Comparison of ENCODE assay signal across 8 cellular contexts in genomic region chr19:3665681-3666544, GRCh38. TPM values are rescaled to one million over a fixed set of nuclear protein-coding genes. Genes with fewer than 3 reads are reported as not detected.
DNase-seq lines count a peak whose midpoint lies in the region; ATAC-seq and TF ChIP-seq lines count a peak whose summit lies in the region.

No MANE protein-coding gene starts in this region.

- H2AFZ ChIP-seq in GM23338, result no peak overlapping the region

- DNase-seq in AG10803 (ENCODE audit: low read depth) (peak; percentile 17), GM23338 (ENCODE audit: low spot score) (peak; percentile 61), T-helper 17 cell (peak; percentile 64 to 79 (median 67)), adrenal gland (peak; percentile 38 to 80 (median 68)), hypothalamus (lab: John Stamatoyannopoulos, UW) (peak in 46 of 51 donors; percentile 5 to 84 (median 40)), SHP77 (lab: John Stamatoyannopoulos, UW) (no peak), HCEC 1CT (no peak)
- DNase-seq in stimulated activated CD4-positive, alpha-beta T cell treated with anti-CD3 and anti-CD28 coated beads, Interleukin-15, amount 100 ng/mL, for 1 hour (ENCODE audit: low read depth in 1 of 2, low spot score in 1 of 2), result peak; percentile 65 to 74

- H3K4me3 ChIP-seq in AG10803 (ENCODE audit: low read length), result no peak overlapping the region
- no peak overlapping the region for H3K4me3 ChIP-seq in GM23338
- H3K4me3 ChIP-seq in adrenal gland, result no peak overlapping the region

- H3K4me1 ChIP-seq in GM23338 (ENCODE audit: insufficient read depth), result no peaks in the 10 kb centered on the region
- H3K4me1 ChIP-seq in adrenal gland (replicated peaks in 1 of 2), result peaks cover 4 to 24% of the 10 kb centered on the region in 2 donors

- H3K27ac Mint-ChIP-seq in GM23338 (no peak overlapping the region), T-helper 17 cell (no peak overlapping the region)

- no peaks in the 10 kb centered on the region for H3K9me3 Mint-ChIP-seq in GM23338

- H3K4me1 Mint-ChIP-seq in GM23338 (peaks cover 7% of the 10 kb centered on the region; the same call in 2 of the 3 replicates), T-helper 17 cell (peaks cover 11% of the 10 kb centered on the region)

- H3K36me3 Mint-ChIP-seq in GM23338 (ENCODE audit: low read depth), result peaks cover 19% of the 10 kb centered on the region
- H3K36me3 Mint-ChIP-seq in T-helper 17 cell (ENCODE audit: low read depth), result no peaks in the 10 kb centered on the region

- H4K20me1 ChIP-seq in GM23338 (replicated peaks; ENCODE audit: insufficient read depth), result no peaks in the 10 kb centered on the region; the same call in 1 of the 2 replicates

- H3K27ac ChIP-seq in GM23338 (ENCODE audit: low read depth) (no peak overlapping the region), adrenal gland (no peak overlapping the region)

- intact Hi-C loops in adrenal gland (cut with DNase I), result loop anchor here (5.0 kb wide), 2 partner anchors 36 to 156 kb away; partner anchors contain the start of gene PIP5K1C (in 2 of the 2)

- no peaks in the 10 kb centered on the region for H3K79me2 ChIP-seq in GM23338 (replicated peaks; ENCODE audit: insufficient read depth)

- no peaks in the 10 kb centered on the region for H3K9me2 ChIP-seq in GM23338 (ENCODE audit: insufficient read depth)

- H3K27me3 Mint-ChIP-seq in GM23338 (ENCODE audit: insufficient read depth, low read depth, poor library complexity), result peaks cover 12% of the 10 kb centered on the region
- H3K27me3 Mint-ChIP-seq in T-helper 17 cell, result no peaks in the 10 kb centered on the region

- TF ChIP-seq CTCF in AG10803 (conservative IDR thresholded peaks at IDR 0.05; ENCODE audit: low read length), result peak; percentile 71
- peak; percentile 78 to 95 for TF ChIP-seq CTCF in GM23338 (conservative IDR thresholded peaks at IDR 0.05; ENCODE audit: low read depth in 2 of 2)
- TF ChIP-seq CTCF in adrenal gland (IDR thresholded peaks at IDR 0.05), result peak; percentile 89 to 99 (median 94)

- no peaks in the 10 kb centered on the region for H3F3A ChIP-seq in GM23338 (replicated peaks; ENCODE audit: low read depth)

- H3K27me3 ChIP-seq in GM23338 (ENCODE audit: insufficient read depth), result no peaks in the 10 kb centered on the region
- no peaks in the 10 kb centered on the region for H3K27me3 ChIP-seq in adrenal gland

- no peak overlapping the region for H3K4me3 Mint-ChIP-seq in GM23338
- no peak overlapping the region for H3K4me3 Mint-ChIP-seq in T-helper 17 cell

- H3K36me3 ChIP-seq in GM23338 (ENCODE audit: insufficient read depth), result no peaks in the 10 kb centered on the region
- peaks cover 0 to 17% of the 10 kb centered on the region in 2 donors for H3K36me3 ChIP-seq in adrenal gland (replicated peaks in 1 of 2)

- ATAC-seq in GM23338 (peak; percentile 76), T-helper 17 cell (peak; percentile 94)

- WGBS in adrenal gland, 4 donors, result 29 to 52% (median 37%) methylated on average over 16 to 40 of the region's 40 CpGs

- H3K4me2 ChIP-seq in GM23338, result no peak overlapping the region

- TF ChIP-seq POLR2A in adrenal gland (IDR thresholded peaks at IDR 0.05), result no peak

- H3K9me3 ChIP-seq in T-helper 17 cell (ENCODE audit: control insufficient read depth, low read length, poor library complexity, severe bottlenecking) (no peaks in the 10 kb centered on the region), adrenal gland (replicated peaks in 1 of 3) (no peaks in the 10 kb centered on the region)

TF ChIP-seq in GM23338, 12 proteins besides CTCF, POLR2A, EP300 and RAD21:
- TF ChIP-seq NANOG (IDR thresholded peaks at IDR 0.05; ENCODE audit: borderline replicate concordance) (no peak), CREB1 (CRISPR knock-in tag; IDR thresholded peaks at IDR 0.05; ENCODE audit: low read depth) (no peak), JUNB (IDR thresholded peaks at IDR 0.05; ENCODE audit: unreplicated experiment) (no peak), STAT1 (IDR thresholded peaks at IDR 0.05; ENCODE audit: unreplicated experiment) (no peak)
- TF ChIP-seq, protein P1, sequence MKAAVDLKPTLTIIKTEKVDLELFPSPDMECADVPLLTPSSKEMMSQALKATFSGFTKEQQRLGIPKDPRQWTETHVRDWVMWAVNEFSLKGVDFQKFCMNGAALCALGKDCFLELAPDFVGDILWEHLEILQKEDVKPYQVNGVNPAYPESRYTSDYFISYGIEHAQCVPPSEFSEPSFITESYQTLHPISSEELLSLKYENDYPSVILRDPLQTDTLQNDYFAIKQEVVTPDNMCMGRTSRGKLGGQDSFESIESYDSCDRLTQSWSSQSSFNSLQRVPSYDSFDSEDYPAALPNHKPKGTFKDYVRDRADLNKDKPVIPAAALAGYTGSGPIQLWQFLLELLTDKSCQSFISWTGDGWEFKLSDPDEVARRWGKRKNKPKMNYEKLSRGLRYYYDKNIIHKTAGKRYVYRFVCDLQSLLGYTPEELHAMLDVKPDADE (IDR thresholded peaks at IDR 0.05), result no peak
TF ChIP-seq in GM23338: peak in this region for 0.

RNA-seq across cellular contexts. Expression of gene PIP5K1C, which starts 34.4 kb away (rescaled TPM):
- total RNA-seq in GM23338 (2014; rRNA removed; shearing (Covaris generic)), result 35.2 and 46.7 TPM in 2 replicates
- 11.8 and 13.5 TPM in 2 replicates for polyA plus RNA-seq in GM23338 (2016; fragmentation: Nextera tagmentation; extraction: Ambion mirVana)
- 10 to 100 TPM; 21.7 to 23.7 TPM for total RNA-seq in T-helper 17 cell
- 10 to 100 TPM; 29.6 to 44.7 (median 31.9) TPM for total RNA-seq in adrenal gland
- 10 to 100 TPM in 2 of 3 donors, 1 to 10 TPM in 1; 8.8 to 31.6 (median 18.6) TPM for polyA plus RNA-seq in adrenal gland

RNA-seq across cellular contexts. Expression of gene CACTIN, which starts 39.3 kb away (rescaled TPM):
- total RNA-seq in GM23338 (2014; rRNA removed; shearing (Covaris generic)), result 47.4 and 47.7 TPM in 2 replicates
- polyA plus RNA-seq in GM23338 (2016; fragmentation: Nextera tagmentation; extraction: Ambion mirVana), result 14.3 and 16.9 TPM in 2 replicates
- total RNA-seq in T-helper 17 cell, result 10 to 100 TPM; 32.8 to 34.4 TPM
- 10 to 100 TPM; 13.3 to 78.4 (median 23.2) TPM for total RNA-seq in adrenal gland
- polyA plus RNA-seq in adrenal gland, result 10 to 100 TPM in 2 of 3 donors, 1 to 10 TPM in 1; 5.0 to 39.0 (median 21.9) TPM

RNA-seq across cellular contexts. Expression of gene TJP3, which starts 42.3 kb away (rescaled TPM):
- total RNA-seq in GM23338 (2014; rRNA removed; shearing (Covaris generic)), result 19.8 and 23.9 TPM in 2 replicates
- polyA plus RNA-seq in GM23338 (2016; fragmentation: Nextera tagmentation; extraction: Ambion mirVana) (14.1 and 18.2 TPM in 2 replicates), adrenal gland (under 1 TPM in 1 of 3 donors, not detected in 2; 0.07 TPM)
- total RNA-seq in T-helper 17 cell (10 to 100 TPM; 13.4 to 14.2 TPM), adrenal gland (1 to 10 TPM in 1 of 8 donors, under 1 TPM in 3, not detected in 4; 0.14 to 2.5 (median 0.33) TPM)

RNA-seq across cellular contexts. Expression of gene TBXA2R, which starts 59.2 kb away (rescaled TPM):
- total RNA-seq in GM23338 (2014; rRNA removed; shearing (Covaris generic)), result 0.73 and 0.82 TPM in 2 replicates
- 0.42 and 0.47 TPM in 2 replicates for polyA plus RNA-seq in GM23338 (2016; fragmentation: Nextera tagmentation; extraction: Ambion mirVana)
- total RNA-seq in T-helper 17 cell, result 10 to 100 TPM in 1 of 2 donors, 1 to 10 TPM in 1; 1.0 to 10.4 TPM
- 10 to 100 TPM in 7 of 8 donors, 1 to 10 TPM in 1; 8.9 to 25.5 (median 17.2) TPM for total RNA-seq in adrenal gland
- 1 to 10 TPM; 5.2 to 6.9 (median 6.2) TPM for polyA plus RNA-seq in adrenal gland

Comparison
In these comparisons a context has a peak if more than half of its experiments do, and no peak if none do; other contexts are left out.
1. DNase-seq: peak in AG10803 (single experiment), GM23338 (single experiment), T-helper 17 cell (3 of 3), adrenal gland (7 of 7), hypothalamus (46 of 51) and stimulated activated CD4-positive, alpha-beta T cell treated with anti-CD3 and anti-CD28 coated beads, Interleukin-15, amount 100 ng/mL, for 1 hour (2 of 2); none in SHP77 (0 of 2) and HCEC 1CT (single experiment).
2. Peak in every context shown above with its lines, with median percentiles within 50 percentile points of each other: CTCF ChIP-seq.